21 cellular contexts compared by ENCODE assay signal in the genomic region with DNA sequence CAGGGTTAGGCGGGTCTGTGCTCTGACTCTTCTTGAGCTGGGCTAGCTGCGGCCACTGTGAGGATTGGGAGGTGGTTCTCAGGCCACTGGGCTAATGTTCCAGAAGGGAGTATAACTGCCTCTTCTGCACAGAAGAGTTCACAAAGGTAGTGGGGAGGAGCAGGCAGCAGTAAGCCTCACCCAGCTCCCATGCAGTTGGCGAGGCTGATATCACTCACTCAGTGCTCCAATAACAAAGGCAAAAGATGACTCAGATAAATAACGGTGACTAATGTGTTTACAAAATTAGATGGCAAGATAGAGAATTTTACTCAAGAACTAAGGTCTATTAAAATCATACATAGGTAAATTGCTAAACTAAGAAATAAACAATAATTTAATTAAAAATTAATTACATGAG.
DNase-seq lines count a peak whose midpoint lies in the region; ATAC-seq, FAIRE-seq and TF ChIP-seq lines count a peak whose summit lies in the region.
"Had no signal": no experiment of that assay in that cellular context is flagged by ENCODE, and none has a peak within 500 bp of the region (broad histone marks: within the 10 kb centered on the region; RNA-seq: fewer than 3 reads in every experiment).

No MANE protein-coding gene starts in this region.

- H4K5ac ChIP-seq in IMR-90 (ENCODE audit: low read depth, low read length): no peak overlapping the region

- intact Hi-C loops in IMR-90 (cut with micrococcal nuclease): no loop called here
- intact Hi-C loops in OCI-LY7 (cut with micrococcal nuclease; ENCODE audit: unreplicated experiment): no loop called here

- H3K9ac ChIP-seq in IMR-90 (ENCODE audit: low read depth, low read length): no peak overlapping the region
- H3K9ac ChIP-seq: GM23248 had no signal

- no peak overlapping the region for H2AK9ac ChIP-seq in IMR-90 (replicated peaks; ENCODE audit: low read depth, low read length, poor library complexity)

- H3K4me3 ChIP-seq in IMR-90 (ENCODE audit: insufficient read depth, low read depth, low read length) (no peak overlapping the region), OCI-LY7 (ENCODE audit: low read depth, low read length, poor library complexity, severe bottlenecking) (no peak overlapping the region)
- H3K4me3 ChIP-seq: GM23248, Peyer's patch had no signal

- H2BK5ac ChIP-seq in IMR-90 (ENCODE audit: low read depth, low read length, poor library complexity, severe bottlenecking): no peak overlapping the region

- H3K27ac ChIP-seq in IMR-90 (ENCODE audit: insufficient read depth, low read length) (no peak overlapping the region), OCI-LY7 (ENCODE audit: low read depth, low read length, poor library complexity, severe bottlenecking) (no peak overlapping the region)
- H3K27ac ChIP-seq: GM23248, Peyer's patch had no signal

- TF ChIP-seq CTCF in IMR-90 (conservative IDR thresholded peaks at IDR 0.05; ENCODE audit: low read depth, low read length): no peak
- TF ChIP-seq CTCF in OCI-LY7 (conservative IDR thresholded peaks at IDR 0.05; ENCODE audit: low read length): no peak

- H3K14ac ChIP-seq in IMR-90 (replicated peaks; ENCODE audit: low read depth, low read length): no peak overlapping the region

- H3K18ac ChIP-seq in IMR-90 (ENCODE audit: low read depth, low read length): no peak overlapping the region

- FAIRE-seq in islet of Langerhans (lab: Jason Lieb, UNC): peak; percentile 55
- FAIRE-seq: G401.6, HTR-8/SVneo had no signal

- H4K8ac ChIP-seq in IMR-90 (ENCODE audit: low read depth in 2 of 2, low read length in 2 of 2): no peak overlapping the region

- no CpG with 5 or more reads among the region's 4 CpGs for WGBS in IMR-90 (ENCODE audit: extremely low coverage in 2 of 2, insufficient read length in 1 of 2), 2 experiments

- H3K79me1 ChIP-seq in IMR-90 (ENCODE audit: low read depth in 1 of 2, low read length in 2 of 2): no peaks in the 10 kb centered on the region

- no peaks in the 10 kb centered on the region for H3K4me1 ChIP-seq in IMR-90 (ENCODE audit: control insufficient read depth, insufficient read depth, low read length)
- H3K4me1 ChIP-seq in OCI-LY7 (ENCODE audit: insufficient read depth, low read length, poor library complexity, severe bottlenecking): no peaks in the 10 kb centered on the region
- H3K4me1 ChIP-seq: Peyer's patch had no signal

- no peak overlapping the region for H3K27ac Mint-ChIP-seq in activated T-cell treated with anti-CD3 and anti-CD28 coated beads, Interleukin-2, amount 50 U/mL, for 24 hours
- H3K27ac Mint-ChIP-seq: CD4-positive, alpha-beta memory T cell had no signal

- in situ Hi-C loops in IMR-90 (cut with MboI; ENCODE audit: low sequenced_read_pairs): no loop called here

- no peak overlapping the region for H3K23ac ChIP-seq in IMR-90 (ENCODE audit: low read depth, low read length)

- no peak for TF ChIP-seq POLR2A in IMR-90 (IDR thresholded peaks at IDR 0.05; ENCODE audit: low read depth, low read length)

- H2BK15ac ChIP-seq in IMR-90 (ENCODE audit: low read depth, low read length): no peak overlapping the region

- H3K9me3 ChIP-seq in IMR-90 (ENCODE audit: control insufficient read depth, insufficient read depth, low read length) (no peaks in the 10 kb centered on the region), OCI-LY7 (ENCODE audit: low read length) (no peaks in the 10 kb centered on the region)
- H3K9me3 ChIP-seq: Peyer's patch had no signal

- H3K36me3 Mint-ChIP-seq in activated T-cell treated with anti-CD3 and anti-CD28 coated beads, Interleukin-2, amount 50 U/mL, for 24 hours (ENCODE audit: low read depth): no peaks in the 10 kb centered on the region
- H3K36me3 Mint-ChIP-seq: CD4-positive, alpha-beta memory T cell had no signal

- no peaks in the 10 kb centered on the region for H3K4me1 Mint-ChIP-seq in activated T-cell treated with anti-CD3 and anti-CD28 coated beads, Interleukin-2, amount 50 U/mL, for 24 hours (ENCODE audit: low read depth)
- H3K4me1 Mint-ChIP-seq: CD4-positive, alpha-beta memory T cell had no signal

- no peak overlapping the region for H2BK120ac ChIP-seq in IMR-90 (ENCODE audit: low read depth, low read length)

- no peak overlapping the region for H3K4ac ChIP-seq in IMR-90 (ENCODE audit: low read depth, low read length)

- H3K36me3 ChIP-seq in IMR-90 (ENCODE audit: control insufficient read depth, insufficient read depth, low read length): no peaks in the 10 kb centered on the region
- H3K36me3 ChIP-seq in OCI-LY7 (ENCODE audit: insufficient read depth, low read length): no peaks in the 10 kb centered on the region
- H3K36me3 ChIP-seq: Peyer's patch had no signal

- BruUV-seq in IMR-90 (replicated peaks; lab: Mats Ljungman, UMichigan) (no TSS peak), OCI-LY7 (replicated peaks; lab: Mats Ljungman, UMichigan) (no TSS peak)

- H2AK5ac ChIP-seq in IMR-90 (ENCODE audit: low read depth, low read length): no peak overlapping the region

- H3K9me3 Mint-ChIP-seq in activated T-cell treated with anti-CD3 and anti-CD28 coated beads, Interleukin-2, amount 50 U/mL, for 24 hours: peaks cover 5% of the 10 kb centered on the region

- ATAC-seq in IMR-90 (ENCODE audit: low read depth) (no peak), HG02970 (IDR thresholded peaks at IDR 0.05; ENCODE audit: low FRiP score, unreplicated experiment) (no peak)
- ATAC-seq: SK-N-SH treated with all-trans-retinoic acid at 6 μM for 48 hours had no signal

- CTCF ChIA-PET in IMR-90 (lab: Yijun Ruan, JAX): no interaction called here
- CTCF ChIA-PET in OCI-LY7 (lab: Charles Lee; ENCODE audit: unreplicated experiment): no interaction called here

- H3K9me1 ChIP-seq in IMR-90 (ENCODE audit: insufficient read depth, low read length): no peaks in the 10 kb centered on the region

- no peak overlapping the region for H2BK20ac ChIP-seq in IMR-90 (ENCODE audit: low read depth, low read length)

- no peak overlapping the region for H3K56ac ChIP-seq in IMR-90 (ENCODE audit: extremely low read depth, insufficient read depth, low read length)

- H2AFZ ChIP-seq in IMR-90 (replicated peaks; ENCODE audit: low read length, poor library complexity) (no peak overlapping the region), OCI-LY7 (ENCODE audit: low read length) (no peak overlapping the region)
- H2AFZ ChIP-seq: GM23248 had no signal

- dilution Hi-C loops in IMR-90 (cut with HindIII; ENCODE audit: low sequenced_read_pairs, unreplicated experiment): no loop called here

- H4K20me1 ChIP-seq in IMR-90 (ENCODE audit: insufficient read depth, low read length) (no peaks in the 10 kb centered on the region), OCI-LY7 (ENCODE audit: insufficient read depth, low read length) (no peaks in the 10 kb centered on the region)

- POLR2A ChIA-PET in IMR-90 (lab: Charles Lee; ENCODE audit: unreplicated experiment) (no interaction called here), OCI-LY7 (lab: Charles Lee) (interaction anchor here (0.6 kb wide), 1 partner anchor 85 kb away, joined by 3 read pairs; no protein-coding TSS in a partner anchor)

- H3K9me2 ChIP-seq in OCI-LY7 (ENCODE audit: insufficient read depth, low read length): no peaks in the 10 kb centered on the region

- H3K79me2 ChIP-seq in OCI-LY7 (ENCODE audit: insufficient read depth, low read depth, low read length): no peaks in the 10 kb centered on the region

- H3K4me2 ChIP-seq in IMR-90 (ENCODE audit: low read depth, low read length): no peak overlapping the region
- no peak overlapping the region for H3K4me2 ChIP-seq in OCI-LY7 (ENCODE audit: low read length)

- no peak overlapping the region for H4K91ac ChIP-seq in IMR-90 (ENCODE audit: insufficient read depth, low read depth, low read length)

- DNase-seq in DMS53 (lab: John Stamatoyannopoulos, UW) (peak; percentile 57), IMR-90 (peak; percentile 4), amniotic epithelial cell (ENCODE audit: low read depth) (peak; percentile 7), OCI-LY7 (ENCODE audit: low spot score) (no peak), NCI-H1417 treated with DMSO at 0.1 percent for 48 hours (lab: John Stamatoyannopoulos, UW) (no peak)
- DNase-seq in activated T-cell treated with anti-CD3 and anti-CD28 coated beads, Interleukin-2, amount 50 U/mL, for 24 hours: no peak
- DNase-seq: 8988T; CD4-positive, alpha-beta memory T cell; DMS79 treated with DMSO at 0.1 percent for 48 hours; GM23248; NCI-H1436; NCI-H2029; NCI-H2171 treated with DMSO at 0.1 percent for 48 hours; NCI-H510A; Peyer's patch; SHP77 had no signal

- H3K4me3 Mint-ChIP-seq in activated T-cell treated with anti-CD3 and anti-CD28 coated beads, Interleukin-2, amount 50 U/mL, for 24 hours: no peak overlapping the region
- H3K4me3 Mint-ChIP-seq: CD4-positive, alpha-beta memory T cell had no signal

- H3K27me3 ChIP-seq in IMR-90 (ENCODE audit: control insufficient read depth, insufficient read depth, low read length): no peaks in the 10 kb centered on the region
- H3K27me3 ChIP-seq: Peyer's patch had no signal

- peaks cover 6% of the 10 kb centered on the region for H3K27me3 Mint-ChIP-seq in activated T-cell treated with anti-CD3 and anti-CD28 coated beads, Interleukin-2, amount 50 U/mL, for 24 hours

- TF ChIP-seq RAD21 in IMR-90 (IDR thresholded peaks at IDR 0.05; ENCODE audit: low read length): no peak

TF ChIP-seq in IMR-90, 13 proteins besides CTCF, POLR2A, EP300 and RAD21 (continues in another document):
- TF ChIP-seq RCOR1 (IDR thresholded peaks at IDR 0.05; ENCODE audit: insufficient replicate concordance, low read length) (no peak), MXI1 (IDR thresholded peaks at IDR 0.05; ENCODE audit: borderline replicate concordance, low read depth, low read length) (no peak), RFX5 (IDR thresholded peaks at IDR 0.05; ENCODE audit: low read depth, low read length) (no peak), SMC3 (IDR thresholded peaks at IDR 0.05; ENCODE audit: low read depth, low read length) (no peak), BHLHE40 (IDR thresholded peaks at IDR 0.05; ENCODE audit: low read depth, low read length) (no peak)
- TF ChIP-seq, protein P1, sequence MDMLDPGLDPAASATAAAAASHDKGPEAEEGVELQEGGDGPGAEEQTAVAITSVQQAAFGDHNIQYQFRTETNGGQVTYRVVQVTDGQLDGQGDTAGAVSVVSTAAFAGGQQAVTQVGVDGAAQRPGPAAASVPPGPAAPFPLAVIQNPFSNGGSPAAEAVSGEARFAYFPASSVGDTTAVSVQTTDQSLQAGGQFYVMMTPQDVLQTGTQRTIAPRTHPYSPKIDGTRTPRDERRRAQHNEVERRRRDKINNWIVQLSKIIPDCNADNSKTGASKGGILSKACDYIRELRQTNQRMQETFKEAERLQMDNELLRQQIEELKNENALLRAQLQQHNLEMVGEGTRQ (IDR thresholded peaks at IDR 0.05; ENCODE audit: low read depth, low read length): no peak
- TF ChIP-seq, protein P2, sequence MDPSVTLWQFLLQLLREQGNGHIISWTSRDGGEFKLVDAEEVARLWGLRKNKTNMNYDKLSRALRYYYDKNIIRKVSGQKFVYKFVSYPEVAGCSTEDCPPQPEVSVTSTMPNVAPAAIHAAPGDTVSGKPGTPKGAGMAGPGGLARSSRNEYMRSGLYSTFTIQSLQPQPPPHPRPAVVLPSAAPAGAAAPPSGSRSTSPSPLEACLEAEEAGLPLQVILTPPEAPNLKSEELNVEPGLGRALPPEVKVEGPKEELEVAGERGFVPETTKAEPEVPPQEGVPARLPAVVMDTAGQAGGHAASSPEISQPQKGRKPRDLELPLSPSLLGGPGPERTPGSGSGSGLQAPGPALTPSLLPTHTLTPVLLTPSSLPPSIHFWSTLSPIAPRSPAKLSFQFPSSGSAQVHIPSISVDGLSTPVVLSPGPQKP (IDR thresholded peaks at IDR 0.05; ENCODE audit: borderline replicate concordance, low read depth, low read length): no peak

Comparison
In these comparisons a context has a peak if more than half of its experiments do, and no peak if none do; other contexts are left out.
1. DNase-seq: peak in DMS53 (single experiment), IMR-90 (single experiment) and amniotic epithelial cell (single experiment); none in activated T-cell treated with anti-CD3 and anti-CD28 coated beads, Interleukin-2, amount 50 U/mL, for 24 hours (single experiment), OCI-LY7 (single experiment) and NCI-H1417 treated with DMSO at 0.1 percent for 48 hours (single experiment).